1 cellular context compared by ENCODE assay signal in genomic region chr2:156339866-156340265, GRCh38.
TF ChIP-seq lines count a peak whose summit lies in the region.

No MANE protein-coding gene starts in this region.

TF ChIP-seq in GM23338, 12 proteins besides CTCF, POLR2A, EP300 and RAD21 (continued from another document):
- no peak for TF ChIP-seq ZNF462 (CRISPR knock-in tag; IDR thresholded peaks at IDR 0.05)
- no peak for TF ChIP-seq ETS1 (IDR thresholded peaks at IDR 0.05)
- TF ChIP-seq EZH2phosphoT487 (IDR thresholded peaks at IDR 0.05; ENCODE audit: unreplicated experiment) = no peak
- no peak for TF ChIP-seq NANOG (IDR thresholded peaks at IDR 0.05; ENCODE audit: borderline replicate concordance)
- TF ChIP-seq REST (IDR thresholded peaks at IDR 0.05; ENCODE audit: unreplicated experiment) = no peak
- no peak for TF ChIP-seq ZNF114 (CRISPR knock-in tag; IDR thresholded peaks at IDR 0.05)
- no peak for TF ChIP-seq ZNF331 (CRISPR knock-in tag; IDR thresholded peaks at IDR 0.05; ENCODE audit: low read depth)
- no peak for TF ChIP-seq CREB1 (CRISPR knock-in tag; IDR thresholded peaks at IDR 0.05; ENCODE audit: low read depth)
